In the genomic region with DNA sequence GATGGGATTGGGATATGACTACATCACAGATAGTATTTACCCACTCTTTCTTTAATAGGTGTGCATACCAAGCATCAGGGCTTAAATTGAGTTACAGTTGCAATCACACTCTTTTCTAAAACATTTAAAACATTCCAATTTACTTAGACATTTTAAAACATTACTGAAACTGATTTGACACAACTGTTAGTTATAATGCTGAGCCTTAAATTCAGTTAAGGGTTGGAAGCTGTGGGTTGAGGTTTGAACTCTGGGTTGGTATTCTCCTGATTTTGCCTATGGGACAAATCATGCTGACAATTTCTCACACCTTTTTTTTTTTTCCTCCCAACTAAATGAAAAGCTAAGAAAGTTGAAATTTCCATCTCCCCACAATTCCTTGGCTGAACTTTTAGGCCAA, we compare ENCODE assay signal across 19 cellular contexts. TPM values are rescaled to one million over a fixed set of nuclear protein-coding genes. Genes with fewer than 3 reads are reported as not detected.
DNase-seq lines count a peak whose midpoint lies in the region; ATAC-seq and TF ChIP-seq lines count a peak whose summit lies in the region.
"Had no signal": no experiment of that assay in that cellular context is flagged by ENCODE, and none has a peak within 500 bp of the region (broad histone marks: within the 10 kb centered on the region; RNA-seq: fewer than 3 reads in every experiment).

No MANE protein-coding gene starts in this region.

- no peaks in the 10 kb centered on the region for H3K4me1 ChIP-seq in GM23338 (ENCODE audit: insufficient read depth)
- H3K4me1 ChIP-seq in esophagus muscularis mucosa: peaks cover 0 to 88% (median 58%) of the 10 kb centered on the region in 4 donors
- H3K4me1 ChIP-seq in thoracic aorta (ENCODE audit: control insufficient read depth in 1 of 2, low read depth in 2 of 2): peaks cover 11 to 54% of the 10 kb centered on the region in 2 donors
- H3K4me1 ChIP-seq in gastrocnemius medialis: no peaks in the 10 kb centered on the region
- H3K4me1 ChIP-seq: BE2C; BLaER1 treated with 17β-estradiol and CSF1 and Interleukin-3, amounts not matched to agents 10 nM and 100 nM had no signal

- no peak for TF ChIP-seq EP300 in esophagus muscularis mucosa (IDR thresholded peaks at IDR 0.05)

- H3K36me3 ChIP-seq in GM23338 (ENCODE audit: insufficient read depth) (no peaks in the 10 kb centered on the region), esophagus muscularis mucosa (no peaks in the 10 kb centered on the region), thoracic aorta (no peaks in the 10 kb centered on the region), gastrocnemius medialis (no peaks in the 10 kb centered on the region)
- H3K36me3 ChIP-seq: BE2C; BLaER1 treated with 17β-estradiol and CSF1 and Interleukin-3, amounts not matched to agents 10 nM and 100 nM; HAP-1 had no signal

- H3K27me3 ChIP-seq in GM23338 (ENCODE audit: insufficient read depth): no peaks in the 10 kb centered on the region
- no peaks in the 10 kb centered on the region for H3K27me3 ChIP-seq in esophagus muscularis mucosa
- no peaks in the 10 kb centered on the region for H3K27me3 ChIP-seq in thoracic aorta (replicated peaks; ENCODE audit: insufficient read depth)
- H3K27me3 ChIP-seq in gastrocnemius medialis: no peaks in the 10 kb centered on the region
- H3K27me3 ChIP-seq: BLaER1 treated with 17β-estradiol and CSF1 and Interleukin-3, amounts not matched to agents 10 nM and 100 nM had no signal

- H3K27ac ChIP-seq in GM23338 (ENCODE audit: low read depth): no peak overlapping the region
- peak overlapping the region; percentile 78 to 81 (median 80) for H3K27ac ChIP-seq in esophagus muscularis mucosa (replicated peaks in 1 of 4)
- H3K27ac ChIP-seq in thoracic aorta: peak overlapping the region; percentile 76 to 81
- no peak overlapping the region for H3K27ac ChIP-seq in gastrocnemius medialis
- H3K27ac ChIP-seq: 22Rv1; BLaER1 treated with 17β-estradiol and CSF1 and Interleukin-3, amounts not matched to agents 10 nM and 100 nM had no signal

- no peaks in the 10 kb centered on the region for H4K20me1 ChIP-seq in GM23338 (replicated peaks; ENCODE audit: insufficient read depth)
- H4K20me1 ChIP-seq: BLaER1 treated with 17β-estradiol and CSF1 and Interleukin-3, amounts not matched to agents 10 nM and 100 nM had no signal

- peaks cover 10% of the 10 kb centered on the region for H3K4me1 Mint-ChIP-seq in GM23338
- H3K4me1 Mint-ChIP-seq: CD14-positive monocyte; CD8-positive, alpha-beta memory T cell had no signal

- in situ Hi-C loops in gastrocnemius medialis (cut with MboI; ENCODE audit: low sequenced_read_pairs in 4 of 4): no loop called here

- H3F3A ChIP-seq in GM23338 (replicated peaks; ENCODE audit: low read depth): no peaks in the 10 kb centered on the region

- peak overlapping the region; percentile 44; the same call in 1 of the 2 replicates for H3K27ac Mint-ChIP-seq in GM23338
- H3K27ac Mint-ChIP-seq: CD14-positive monocyte; CD4-positive, alpha-beta T cell; CD8-positive, alpha-beta memory T cell; HFFc6 had no signal

- intact Hi-C loops in esophagus muscularis mucosa (cut with DNase I): no loop called here
- intact Hi-C loops in gastrocnemius medialis (cut with DNase I; ENCODE audit: low total_unique reads): no loop called here

- H3K4me3 ChIP-seq in AG10803 (ENCODE audit: low read length): no peak overlapping the region
- H3K4me3 ChIP-seq in GM23338: no peak overlapping the region
- H3K4me3 ChIP-seq in esophagus muscularis mucosa: no peak overlapping the region
- H3K4me3 ChIP-seq in thoracic aorta: no peak overlapping the region
- H3K4me3 ChIP-seq in gastrocnemius medialis: no peak overlapping the region
- H3K4me3 ChIP-seq: BLaER1 treated with 17β-estradiol and CSF1 and Interleukin-3, amounts not matched to agents 10 nM and 100 nM; HAP-1 had no signal

- peak; percentile 66 for DNase-seq in AG10803 (ENCODE audit: low read depth)
- DNase-seq in GM23338 (ENCODE audit: low spot score): no peak
- no peak for DNase-seq in esophagus muscularis mucosa (ENCODE audit: extremely low spot score)
- no peak for DNase-seq in thoracic aorta (ENCODE audit: low spot score)
- DNase-seq in gastrocnemius medialis: no peak
- no peak for DNase-seq in islet precursor cell
- DNase-seq: AML-193; BE2C; CD4-positive, alpha-beta T cell; CD8-positive, alpha-beta memory T cell; DMS 273 treated with DMSO at 0.1 percent for 48 hours; DMS79; GOT3; HFFc6 had no signal

- no peak for TF ChIP-seq CTCF in AG10803 (conservative IDR thresholded peaks at IDR 0.05; ENCODE audit: low read length)
- TF ChIP-seq CTCF in GM23338 (conservative IDR thresholded peaks at IDR 0.05; ENCODE audit: low read depth in 2 of 2): no peak
- TF ChIP-seq CTCF in esophagus muscularis mucosa (IDR thresholded peaks at IDR 0.05): no peak
- TF ChIP-seq CTCF in thoracic aorta (IDR thresholded peaks at IDR 0.05): no peak
- TF ChIP-seq CTCF in gastrocnemius medialis (IDR thresholded peaks at IDR 0.05 in 4 of 5, conservative IDR thresholded peaks at IDR 0.05 in 1 of 5): no peak

- no peak for TF ChIP-seq POLR2A in esophagus muscularis mucosa (IDR thresholded peaks at IDR 0.05; ENCODE audit: low read depth)
- no peak for TF ChIP-seq POLR2A in gastrocnemius medialis (IDR thresholded peaks at IDR 0.05)

- no peaks in the 10 kb centered on the region for H3K36me3 Mint-ChIP-seq in GM23338 (ENCODE audit: low read depth)
- H3K36me3 Mint-ChIP-seq: CD14-positive monocyte; CD8-positive, alpha-beta memory T cell had no signal

- H3K9me2 ChIP-seq in GM23338 (ENCODE audit: insufficient read depth): no peaks in the 10 kb centered on the region

- no peak for ATAC-seq in GM23338
- no peak for ATAC-seq in thoracic aorta (ENCODE audit: insufficient number of reproducible peaks, low FRiP score, low read depth)
- no peak for ATAC-seq in gastrocnemius medialis
- ATAC-seq in HG02610 (IDR thresholded peaks at IDR 0.05; ENCODE audit: unreplicated experiment): no peak

- H3K9me3 ChIP-seq in esophagus muscularis mucosa (no peaks in the 10 kb centered on the region), thoracic aorta (no peaks in the 10 kb centered on the region), gastrocnemius medialis (no peaks in the 10 kb centered on the region)
- H3K9me3 ChIP-seq: BE2C; BLaER1 treated with 17β-estradiol and CSF1 and Interleukin-3, amounts not matched to agents 10 nM and 100 nM; HAP-1 had no signal

- H2AFZ ChIP-seq in GM23338: no peak overlapping the region

- H3K79me2 ChIP-seq in GM23338 (replicated peaks; ENCODE audit: insufficient read depth): no peaks in the 10 kb centered on the region

- H3K9me3 Mint-ChIP-seq in GM23338: no peaks in the 10 kb centered on the region
- H3K9me3 Mint-ChIP-seq: CD14-positive monocyte; CD4-positive, alpha-beta T cell; HFFc6 had no signal

- H3K4me3 Mint-ChIP-seq in GM23338: no peak overlapping the region
- H3K4me3 Mint-ChIP-seq: CD14-positive monocyte; CD4-positive, alpha-beta T cell; CD8-positive, alpha-beta memory T cell; HFFc6 had no signal

- H3K27me3 Mint-ChIP-seq in GM23338 (ENCODE audit: insufficient read depth, low read depth, poor library complexity): no peaks in the 10 kb centered on the region
- H3K27me3 Mint-ChIP-seq: CD4-positive, alpha-beta T cell; CD8-positive, alpha-beta memory T cell had no signal

- H3K4me2 ChIP-seq in GM23338: no peak overlapping the region
- H3K4me2 ChIP-seq: BLaER1 treated with 17β-estradiol and CSF1 and Interleukin-3, amounts not matched to agents 10 nM and 100 nM had no signal

TF ChIP-seq in GM23338, 12 proteins besides CTCF, POLR2A, EP300 and RAD21 (continues in another document):
- TF ChIP-seq POLR2AphosphoS5 (IDR thresholded peaks at IDR 0.05; ENCODE audit: low read depth) (no peak), JUNB (IDR thresholded peaks at IDR 0.05; ENCODE audit: unreplicated experiment) (no peak), ZNF114 (CRISPR knock-in tag; IDR thresholded peaks at IDR 0.05) (no peak), EZH2phosphoT487 (IDR thresholded peaks at IDR 0.05; ENCODE audit: unreplicated experiment) (no peak), CREB1 (CRISPR knock-in tag; IDR thresholded peaks at IDR 0.05; ENCODE audit: low read depth) (no peak)
- TF ChIP-seq, protein P1, sequence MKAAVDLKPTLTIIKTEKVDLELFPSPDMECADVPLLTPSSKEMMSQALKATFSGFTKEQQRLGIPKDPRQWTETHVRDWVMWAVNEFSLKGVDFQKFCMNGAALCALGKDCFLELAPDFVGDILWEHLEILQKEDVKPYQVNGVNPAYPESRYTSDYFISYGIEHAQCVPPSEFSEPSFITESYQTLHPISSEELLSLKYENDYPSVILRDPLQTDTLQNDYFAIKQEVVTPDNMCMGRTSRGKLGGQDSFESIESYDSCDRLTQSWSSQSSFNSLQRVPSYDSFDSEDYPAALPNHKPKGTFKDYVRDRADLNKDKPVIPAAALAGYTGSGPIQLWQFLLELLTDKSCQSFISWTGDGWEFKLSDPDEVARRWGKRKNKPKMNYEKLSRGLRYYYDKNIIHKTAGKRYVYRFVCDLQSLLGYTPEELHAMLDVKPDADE (IDR thresholded peaks at IDR 0.05): no peak

RNA-seq across cellular contexts. Expression of a gene that starts 16.3 kb away (rescaled TPM):
- 5.6 and 5.7 TPM in 2 replicates for total RNA-seq in GM23338 (2014; rRNA removed; shearing (Covaris generic))
- 4.9 and 5.2 TPM in 2 replicates for polyA plus RNA-seq in GM23338 (2016; fragmentation: Nextera tagmentation; extraction: Ambion mirVana)
- total RNA-seq in esophagus muscularis mucosa (100 to 1,000 TPM in 1 of 4 donors, 10 to 100 TPM in 3; 82.3 to 101 (median 92.0) TPM), thoracic aorta (10 to 100 TPM; 30.3 to 71.1 TPM), gastrocnemius medialis (1 to 10 TPM; 3.3 to 9.8 (median 4.8) TPM)
- total RNA-seq: CD4-positive, alpha-beta T cell; CD8-positive, alpha-beta memory T cell had no signal
- polyA plus RNA-seq: CD14-positive monocyte; CD8-positive, alpha-beta memory T cell had no signal

Comparison
In these comparisons a context has a peak if more than half of its experiments do, and no peak if none do; other contexts are left out.
1. H3K27ac ChIP-seq: peak in esophagus muscularis mucosa (4 of 4) and thoracic aorta (2 of 2); none in GM23338 (single experiment) and gastrocnemius medialis (0 of 4).